8 cellular contexts compared by ENCODE assay signal in the genomic region with DNA sequence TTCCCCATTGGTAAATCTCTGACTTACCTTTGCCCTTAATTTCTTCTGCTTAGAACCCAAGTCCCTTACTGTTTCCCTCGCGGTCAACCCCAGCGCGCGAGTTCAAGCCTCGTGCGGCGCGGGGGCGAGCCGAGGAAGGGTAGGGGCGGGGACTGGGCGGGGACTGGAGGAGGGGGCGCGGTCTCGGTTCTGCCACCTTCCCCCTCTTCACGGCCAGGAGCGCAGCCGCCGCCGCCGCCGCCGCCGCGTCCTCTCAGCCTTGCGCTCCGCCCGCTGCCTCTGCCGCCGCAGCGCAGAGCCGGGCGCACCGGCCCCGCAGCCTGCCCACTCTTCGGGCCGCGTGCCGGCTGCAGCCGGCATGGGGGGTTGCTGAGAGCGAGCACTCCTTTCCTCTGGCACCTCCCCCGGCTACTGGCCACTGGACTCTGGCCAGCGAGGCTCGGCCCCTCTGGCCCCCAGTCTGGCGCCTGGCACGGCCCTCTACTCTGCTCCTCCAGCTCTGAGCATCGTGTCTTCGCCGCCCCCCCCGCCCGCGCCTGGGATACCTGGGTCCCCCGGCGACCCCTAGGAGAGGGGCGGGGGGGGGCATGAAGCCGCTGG. TPM values are rescaled to one million over a fixed set of nuclear protein-coding genes. Genes with fewer than 3 reads are reported as not detected.
A peak's percentile ranks its signal among the peaks of the same experiment; 100 is the strongest.
DNase-seq lines count a peak whose midpoint lies in the region; ATAC-seq and TF ChIP-seq lines count a peak whose summit lies in the region.

A gene with protein sequence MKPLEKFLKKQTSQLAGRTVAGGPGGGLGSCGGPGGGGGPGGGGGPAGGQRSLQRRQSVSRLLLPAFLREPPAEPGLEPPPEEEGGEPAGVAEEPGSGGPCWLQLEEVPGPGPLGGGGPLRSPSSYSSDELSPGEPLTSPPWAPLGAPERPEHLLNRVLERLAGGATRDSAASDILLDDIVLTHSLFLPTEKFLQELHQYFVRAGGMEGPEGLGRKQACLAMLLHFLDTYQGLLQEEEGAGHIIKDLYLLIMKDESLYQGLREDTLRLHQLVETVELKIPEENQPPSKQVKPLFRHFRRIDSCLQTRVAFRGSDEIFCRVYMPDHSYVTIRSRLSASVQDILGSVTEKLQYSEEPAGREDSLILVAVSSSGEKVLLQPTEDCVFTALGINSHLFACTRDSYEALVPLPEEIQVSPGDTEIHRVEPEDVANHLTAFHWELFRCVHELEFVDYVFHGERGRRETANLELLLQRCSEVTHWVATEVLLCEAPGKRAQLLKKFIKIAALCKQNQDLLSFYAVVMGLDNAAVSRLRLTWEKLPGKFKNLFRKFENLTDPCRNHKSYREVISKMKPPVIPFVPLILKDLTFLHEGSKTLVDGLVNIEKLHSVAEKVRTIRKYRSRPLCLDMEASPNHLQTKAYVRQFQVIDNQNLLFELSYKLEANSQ (plus strand): TSS at position 196 of the 600 bp plus-strand sequence. CDS start 392 bp downstream, at position 588.

- peak within 1 kb of the TSS; percentile 82 for H2AFZ ChIP-seq in PC-9
- no peak within 1 kb of the TSS for H2AFZ ChIP-seq in neural progenitor cell (replicated peaks)

- no peaks in the 10 kb centered on the region for H3K27me3 Mint-ChIP-seq in Calu3 (ENCODE audit: unreplicated experiment)
- no peaks in the 10 kb centered on the region for H3K27me3 Mint-ChIP-seq in neural progenitor cell (ENCODE audit: insufficient read depth, low read depth)

- DNase-seq in Calu3 (peak; percentile 100), PC-9 (peak; percentile 41 to 64), fibroblast of the aortic adventitia (ENCODE audit: low read depth) (peak; percentile 31), neural progenitor cell (ENCODE audit: low spot score) (peak; percentile 91)
- DNase-seq in activated effector memory CD4-positive, alpha-beta T cell treated with Interleukin-2 at 50 U/mL for 16 hours = peak; percentile 78

- H3K9me3 ChIP-seq in PC-9 (ENCODE audit: insufficient read depth, low read depth) (no peaks in the 10 kb centered on the region), neural progenitor cell (ENCODE audit: low read depth) (no peaks in the 10 kb centered on the region), stomach smooth muscle (ENCODE audit: control insufficient read depth in 2 of 2, low read length in 2 of 2) (no peaks in the 10 kb centered on the region)

- no TSS peak for BruUV-seq in Calu3 (replicated peaks; lab: Mats Ljungman, UMichigan)
- BruUV-seq in PC-9 (replicated peaks; lab: Mats Ljungman, UMichigan) = no TSS peak

- intact Hi-C loops in Calu3 (cut with micrococcal nuclease; ENCODE audit: unreplicated experiment) (loop anchor here (2.0 kb wide), 1 partner anchor 65 kb away; no protein-coding TSS in a partner anchor), PC-9 (cut with micrococcal nuclease; ENCODE audit: unreplicated experiment) (no loop called here)

- H3K4me3 ChIP-seq in PC-9 (peak within 1 kb of the TSS; percentile 81; the same call in 1 of the 2 replicates), fibroblast of the aortic adventitia (ENCODE audit: low read depth, low read length) (peak within 1 kb of the TSS; percentile 54), neural progenitor cell (peak within 1 kb of the TSS; percentile 60), stomach smooth muscle (ENCODE audit: low read length in 2 of 2) (peak within 1 kb of the TSS; percentile 22 to 71)

- peaks cover 56% of the 10 kb centered on the region for H3F3A ChIP-seq in PC-9 (ENCODE audit: insufficient read depth, low read depth)
- H3F3A ChIP-seq in neural progenitor cell (ENCODE audit: low read depth) = peaks cover 46% of the 10 kb centered on the region

- POLR2A ChIA-PET in PC-9 (lab: Charles Lee; ENCODE audit: unreplicated experiment) = interaction anchor here (0.5 kb wide), 1 partner anchor 306 kb away, joined by 11 read pairs; no protein-coding TSS in a partner anchor

- H3K4me1 ChIP-seq in PC-9 (replicated peaks; ENCODE audit: insufficient read depth) (peaks cover 62% of the 10 kb centered on the region), neural progenitor cell (peaks cover 36% of the 10 kb centered on the region), stomach smooth muscle (ENCODE audit: control insufficient read depth, insufficient read depth, low read length) (peaks cover 9% of the 10 kb centered on the region)

- CTCF ChIA-PET in Calu3 (lab: Charles Lee) (interaction anchor here (0.6 to 9.2 kb wide), 12 partner anchors 10 to 498 kb away, joined by 3 to 145 read pairs (median 10); a partner anchor contains a TSS), PC-9 (lab: Charles Lee) (interaction anchor here (0.6 kb wide), 1 partner anchor 65 kb away, joined by 3 read pairs; no protein-coding TSS in a partner anchor)

- H4K20me1 ChIP-seq in PC-9 (ENCODE audit: insufficient read depth) (no peaks in the 10 kb centered on the region), neural progenitor cell (ENCODE audit: low read depth) (peaks cover 42% of the 10 kb centered on the region)

- no peaks in the 10 kb centered on the region for H3K9me2 ChIP-seq in PC-9 (ENCODE audit: insufficient read depth)

- H3K36me3 Mint-ChIP-seq in Calu3 (ENCODE audit: insufficient read depth, unreplicated experiment) (peaks cover 76% of the 10 kb centered on the region), neural progenitor cell (peaks cover 17% of the 10 kb centered on the region)

- TF ChIP-seq CTCF in Calu3 (IDR thresholded peaks at IDR 0.05; ENCODE audit: unreplicated experiment) = no peak
- TF ChIP-seq CTCF in PC-9 (conservative IDR thresholded peaks at IDR 0.05) = no peak
- TF ChIP-seq CTCF in fibroblast of the aortic adventitia (IDR thresholded peaks at IDR 0.05; ENCODE audit: insufficient read depth, low read length) = no peak
- TF ChIP-seq CTCF in neural progenitor cell (IDR thresholded peaks at IDR 0.05) = no peak

- H3K27ac ChIP-seq in PC-9 = no peak within 1 kb of the TSS
- no peak within 1 kb of the TSS for H3K27ac ChIP-seq in neural progenitor cell
- no peak within 1 kb of the TSS for H3K27ac ChIP-seq in stomach smooth muscle (ENCODE audit: low read length)

- no peak within 1 kb of the TSS for H3K9ac ChIP-seq in neural progenitor cell
- no peak within 1 kb of the TSS for H3K9ac ChIP-seq in stomach smooth muscle (ENCODE audit: low read length in 2 of 2)

- H3K4me3 Mint-ChIP-seq in Calu3 (ENCODE audit: low read depth, unreplicated experiment) = peak within 1 kb of the TSS; percentile 76
- peak within 1 kb of the TSS; percentile 77 for H3K4me3 Mint-ChIP-seq in neural progenitor cell

- peak within 1 kb of the TSS; percentile 61 for H3K27ac Mint-ChIP-seq in Calu3 (ENCODE audit: unreplicated experiment)
- no peak within 1 kb of the TSS for H3K27ac Mint-ChIP-seq in neural progenitor cell

- no peaks in the 10 kb centered on the region for H3K36me3 ChIP-seq in PC-9 (ENCODE audit: low read depth)
- H3K36me3 ChIP-seq in neural progenitor cell = no peaks in the 10 kb centered on the region
- peaks cover 12 to 21% of the 10 kb centered on the region in 2 donors for H3K36me3 ChIP-seq in stomach smooth muscle (ENCODE audit: control insufficient read depth in 2 of 2, insufficient read depth in 2 of 2, low read length in 2 of 2)

- H3K4me2 ChIP-seq in PC-9 (peak within 1 kb of the TSS; percentile 97), neural progenitor cell (peak within 1 kb of the TSS; percentile 96)

- H3K79me2 ChIP-seq in PC-9 (ENCODE audit: low read depth) (0 out of 2 replicates have a peak, but pooled peaks cover 4% of the 10 kb centered on the region), neural progenitor cell (ENCODE audit: low read depth) (no peaks in the 10 kb centered on the region)

- H3K4me1 Mint-ChIP-seq in Calu3 (ENCODE audit: low read depth, unreplicated experiment) (peaks cover 51% of the 10 kb centered on the region), neural progenitor cell (peaks cover 43% of the 10 kb centered on the region)

- H3K27me3 ChIP-seq in PC-9 (ENCODE audit: insufficient read depth, low read depth) (no peaks in the 10 kb centered on the region), neural progenitor cell (no peaks in the 10 kb centered on the region), stomach smooth muscle (ENCODE audit: control insufficient read depth in 1 of 2, insufficient read depth in 2 of 2, low read length in 2 of 2) (no peaks in the 10 kb centered on the region)

- ATAC-seq in HG02981 (IDR thresholded peaks at IDR 0.05; ENCODE audit: unreplicated experiment) (peak; percentile 57), GM18511 (IDR thresholded peaks at IDR 0.05; ENCODE audit: unreplicated experiment) (no peak)

- H3K9me3 Mint-ChIP-seq in Calu3 (ENCODE audit: low read depth, unreplicated experiment) (no peaks in the 10 kb centered on the region), neural progenitor cell (no peaks in the 10 kb centered on the region)

RNA-seq across cellular contexts. Expression of the gene that starts here (rescaled TPM):
- total RNA-seq in Calu3 (2022) = 57.9 and 86.3 TPM in 2 replicates
- 14.0 and 14.9 TPM in 2 replicates for total RNA-seq in PC-9 (2021)
- 2.1 and 3.8 TPM in 2 replicates for total RNA-seq in fibroblast of the aortic adventitia (ENCODE audit: low replicate concordance)
- total RNA-seq in neural progenitor cell (ENCODE audit: low replicate concordance) = 6.8 and 8.3 TPM in 2 replicates

Comparison
In these comparisons a context has a peak if more than half of its experiments do, and no peak if none do; other contexts are left out.
1. DNase-seq: peak in every context shown above with its lines; median percentile 100 in Calu3; 91 in neural progenitor cell; 78 in activated effector memory CD4-positive, alpha-beta T cell treated with Interleukin-2 at 50 U/mL for 16 hours; 52 in PC-9; 31 in fibroblast of the aortic adventitia.